ENCODE assay signal across 9 cellular contexts in the genomic region with DNA sequence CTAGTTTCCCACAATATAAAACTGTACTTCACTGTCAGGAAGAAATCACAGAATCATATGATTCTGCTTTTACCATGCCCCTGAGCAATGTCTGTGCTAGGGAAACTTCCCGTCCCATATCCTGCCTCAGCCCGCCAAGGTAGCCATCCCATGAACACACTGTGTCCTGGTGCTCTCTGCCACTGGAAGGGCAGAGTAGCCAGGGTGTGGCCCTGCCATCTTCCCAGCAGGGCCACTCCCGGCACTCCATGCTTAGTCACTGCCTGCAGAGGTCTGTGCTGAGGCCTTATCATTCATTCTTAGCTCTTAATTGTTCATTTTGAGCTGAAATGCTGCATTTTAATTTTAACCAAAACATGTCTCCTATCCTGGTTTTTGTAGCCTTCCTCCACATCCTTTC. TPM values are rescaled to one million over a fixed set of nuclear protein-coding genes. Genes with fewer than 3 reads are reported as not detected.
DNase-seq lines count a peak whose midpoint lies in the region; ATAC-seq and TF ChIP-seq lines count a peak whose summit lies in the region.
"Had no signal": no experiment of that assay in that cellular context is flagged by ENCODE, and none has a peak within 500 bp of the region (broad histone marks: within the 10 kb centered on the region; RNA-seq: fewer than 3 reads in every experiment).

No MANE protein-coding gene starts in this region.

- no peak overlapping the region for H3K4me3 ChIP-seq in stomach
- H3K4me3 ChIP-seq: BLaER1 had no signal

- H3K27me3 ChIP-seq in stomach = no peaks in the 10 kb centered on the region
- H3K27me3 ChIP-seq: BLaER1 had no signal

- POLR2A ChIA-PET in activated CD8-positive, alpha-beta T cell treated with anti-CD3 and anti-CD28 coated beads for 36 hours (lab: Charles Lee) = interaction anchor here (1.6 kb wide), 1 partner anchor 9 kb away, joined by 3 read pairs; no protein-coding TSS in a partner anchor

- H3K9me3 ChIP-seq in stomach = no peaks in the 10 kb centered on the region
- H3K9me3 ChIP-seq: BLaER1 had no signal

- no peak for DNase-seq in activated naive CD4-positive, alpha-beta T cell (lab: John Stamatoyannopoulos, UW)
- DNase-seq in activated CD8-positive, alpha-beta T cell treated with anti-CD3 and anti-CD28 coated beads for 36 hours = no peak
- DNase-seq in immature natural killer cell = no peak
- no peak for DNase-seq in stomach
- no peak for DNase-seq in NCI-H146 treated with DMSO at 0.1 percent for 48 hours (lab: John Stamatoyannopoulos, UW; ENCODE audit: unreplicated experiment)
- no peak for DNase-seq in nucleus accumbens (lab: John Stamatoyannopoulos, UW)

- intact Hi-C loops in activated CD8-positive, alpha-beta T cell treated with anti-CD3 and anti-CD28 coated beads for 36 hours (cut with micrococcal nuclease) = no loop called here
- intact Hi-C loops in stomach (cut with DNase I; ENCODE audit: low total_unique reads) = no loop called here

- H3K27me3 Mint-ChIP-seq in activated naive CD4-positive, alpha-beta T cell treated with anti-CD3 and anti-CD28 coated beads, Interleukin-2, amount 50 U/mL, for 24 hours = no peaks in the 10 kb centered on the region
- no peaks in the 10 kb centered on the region for H3K27me3 Mint-ChIP-seq in activated CD8-positive, alpha-beta T cell treated with anti-CD3 and anti-CD28 coated beads for 36 hours
- peaks cover 0 to 10% (median 0%) of the 10 kb centered on the region in 3 donors for H3K27me3 Mint-ChIP-seq in immature natural killer cell (ENCODE audit: low read depth in 3 of 3)

- peaks cover 26% of the 10 kb centered on the region for H3K36me3 Mint-ChIP-seq in activated naive CD4-positive, alpha-beta T cell treated with anti-CD3 and anti-CD28 coated beads, Interleukin-2, amount 50 U/mL, for 24 hours
- peaks cover 62% of the 10 kb centered on the region for H3K36me3 Mint-ChIP-seq in activated CD8-positive, alpha-beta T cell treated with anti-CD3 and anti-CD28 coated beads for 36 hours (ENCODE audit: low read depth)
- H3K36me3 Mint-ChIP-seq in immature natural killer cell = peaks cover 24 to 72% (median 38%) of the 10 kb centered on the region in 3 donors

- H3K36me3 ChIP-seq in stomach = peaks cover 49 to 100% (median 100%) of the 10 kb centered on the region in 4 donors

- no peak for TF ChIP-seq EP300 in stomach (IDR thresholded peaks at IDR 0.05)

- TF ChIP-seq CTCF in activated CD8-positive, alpha-beta T cell treated with anti-CD3 and anti-CD28 coated beads for 36 hours (IDR thresholded peaks at IDR 0.05) = no peak
- TF ChIP-seq CTCF in stomach (IDR thresholded peaks at IDR 0.05) = no peak

- no peaks in the 10 kb centered on the region for H3K9me3 Mint-ChIP-seq in activated naive CD4-positive, alpha-beta T cell treated with anti-CD3 and anti-CD28 coated beads, Interleukin-2, amount 50 U/mL, for 24 hours
- no peaks in the 10 kb centered on the region for H3K9me3 Mint-ChIP-seq in activated CD8-positive, alpha-beta T cell treated with anti-CD3 and anti-CD28 coated beads for 36 hours
- no peaks in the 10 kb centered on the region for H3K9me3 Mint-ChIP-seq in immature natural killer cell

- peak overlapping the region; percentile 74 for H3K27ac Mint-ChIP-seq in activated naive CD4-positive, alpha-beta T cell treated with anti-CD3 and anti-CD28 coated beads, Interleukin-2, amount 50 U/mL, for 24 hours
- H3K27ac Mint-ChIP-seq in activated CD8-positive, alpha-beta T cell treated with anti-CD3 and anti-CD28 coated beads for 36 hours = peak overlapping the region; percentile 72
- H3K27ac Mint-ChIP-seq in immature natural killer cell = peak overlapping the region; percentile 13 to 86 (median 72)

- ATAC-seq in activated CD8-positive, alpha-beta T cell treated with anti-CD3 and anti-CD28 coated beads for 36 hours = no peak
- ATAC-seq in GM18511 (IDR thresholded peaks at IDR 0.05; ENCODE audit: unreplicated experiment) = no peak

- no peak overlapping the region for H3K4me3 Mint-ChIP-seq in activated naive CD4-positive, alpha-beta T cell treated with anti-CD3 and anti-CD28 coated beads, Interleukin-2, amount 50 U/mL, for 24 hours
- no peak overlapping the region for H3K4me3 Mint-ChIP-seq in activated CD8-positive, alpha-beta T cell treated with anti-CD3 and anti-CD28 coated beads for 36 hours
- no peak overlapping the region for H3K4me3 Mint-ChIP-seq in immature natural killer cell

- peak overlapping the region in 3 of 5 donors; percentile 20 to 57 (median 49) for H3K27ac ChIP-seq in stomach
- H3K27ac ChIP-seq: BLaER1 had no signal

- peaks cover 7% of the 10 kb centered on the region for H3K4me1 Mint-ChIP-seq in activated naive CD4-positive, alpha-beta T cell treated with anti-CD3 and anti-CD28 coated beads, Interleukin-2, amount 50 U/mL, for 24 hours
- peaks cover 14% of the 10 kb centered on the region for H3K4me1 Mint-ChIP-seq in activated CD8-positive, alpha-beta T cell treated with anti-CD3 and anti-CD28 coated beads for 36 hours (ENCODE audit: low read depth)
- no peaks in the 10 kb centered on the region for H3K4me1 Mint-ChIP-seq in immature natural killer cell

- H3K4me1 ChIP-seq in stomach = peaks cover 0 to 53% (median 20%) of the 10 kb centered on the region in 4 donors

- WGBS in stomach, 5 donors = 67 to 84% (median 74%) methylated on average over 3 of the region's 3 CpGs

- no peak for TF ChIP-seq POLR2A in stomach (IDR thresholded peaks at IDR 0.05)

- CTCF ChIA-PET in activated CD8-positive, alpha-beta T cell treated with anti-CD3 and anti-CD28 coated beads for 36 hours (lab: Charles Lee) = interaction anchor here (0.8 to 1.7 kb wide), 3 partner anchors 11 to 116 kb away, joined by 3 to 5 read pairs (median 3); no protein-coding TSS in a partner anchor

RNA-seq across cellular contexts. Expression of a gene that starts 31.8 kb away (rescaled TPM):
- total RNA-seq in activated CD8-positive, alpha-beta T cell treated with anti-CD3 and anti-CD28 coated beads for 36 hours = 10 to 100 TPM; 35.4 to 42.2 TPM
- 10 to 100 TPM; 22.1 to 44.3 (median 39.8) TPM for polyA plus RNA-seq in immature natural killer cell
- total RNA-seq in stomach = 10 to 100 TPM in 2 of 5 donors, 1 to 10 TPM in 3; 3.5 to 28.1 (median 9.9) TPM
- 10 to 100 TPM in 2 of 3 donors, 1 to 10 TPM in 1; 8.6 to 14.1 (median 13.0) TPM for polyA plus RNA-seq in stomach

RNA-seq across cellular contexts. Expression of a gene that starts 32.2 kb away (rescaled TPM):
- total RNA-seq in activated CD8-positive, alpha-beta T cell treated with anti-CD3 and anti-CD28 coated beads for 36 hours = 10 to 100 TPM; 56.9 to 57.5 TPM
- polyA plus RNA-seq in immature natural killer cell (10 to 100 TPM; 26.9 to 36.7 (median 28.4) TPM), stomach (10 to 100 TPM; 13.5 to 18.6 (median 16.7) TPM)
- total RNA-seq in stomach = 10 to 100 TPM in 4 of 5 donors, 1 to 10 TPM in 1; 7.2 to 66.1 (median 35.2) TPM
